In the genomic region with DNA sequence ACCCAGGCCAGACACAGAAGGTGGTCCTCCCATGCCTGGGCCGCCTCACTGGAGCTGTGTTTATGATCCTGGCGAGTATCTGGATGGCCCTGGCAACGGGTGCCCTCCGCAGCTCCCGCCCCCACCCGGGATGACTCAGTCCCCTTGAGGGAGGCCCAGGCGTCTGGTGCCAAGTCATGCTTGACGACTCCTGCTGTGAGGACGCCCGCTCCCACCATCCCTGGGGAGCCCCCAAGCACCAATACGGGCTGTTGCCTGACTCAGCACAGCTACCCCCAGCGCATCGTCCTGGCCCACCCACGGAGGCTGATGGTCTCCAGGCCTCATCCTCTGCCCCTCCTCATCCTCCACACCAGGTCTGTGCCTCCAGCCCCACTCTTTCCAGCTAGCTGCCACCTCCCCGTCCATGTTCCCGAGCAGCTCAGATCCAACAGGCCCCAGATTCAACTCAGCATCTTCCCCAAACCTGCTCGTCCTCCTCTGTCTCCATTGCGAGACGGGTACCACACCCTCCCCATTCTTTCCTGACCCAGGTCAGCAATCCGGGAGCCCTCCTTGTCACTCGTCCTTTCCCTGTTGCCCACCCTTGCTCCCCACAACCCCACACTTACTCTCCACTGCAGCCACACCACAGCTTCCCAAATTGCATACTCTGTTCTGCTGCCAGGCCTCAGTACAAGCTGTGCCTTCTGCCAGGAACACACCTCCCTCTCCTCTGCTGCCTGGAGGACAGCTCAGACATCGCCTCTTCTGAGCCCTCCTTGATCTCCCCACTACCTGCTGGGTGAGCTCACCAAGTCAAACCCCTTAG, we compare ENCODE assay signal across 8 cellular contexts. TPM values are rescaled to one million over a fixed set of nuclear protein-coding genes. Genes with fewer than 3 reads are reported as not detected.
DNase-seq lines count a peak whose midpoint lies in the region; ATAC-seq and FAIRE-seq lines count a peak whose summit lies in the region.

No MANE protein-coding gene starts in this region.

- H3K9me3 ChIP-seq in small intestine (ENCODE audit: control insufficient read depth, low read depth): no peaks in the 10 kb centered on the region

- H3K4me1 ChIP-seq in small intestine (ENCODE audit: control insufficient read depth in 2 of 2, insufficient read depth in 1 of 2, low read depth in 1 of 2, low read length in 1 of 2): peaks cover 6 to 7% of the 10 kb centered on the region in 2 donors

- no peak for ATAC-seq in HG03045 (IDR thresholded peaks at IDR 0.05; ENCODE audit: unreplicated experiment)

- FAIRE-seq in small intestine (lab: Jason Lieb, UNC): no peak

- peaks cover 0 to 2% of the 10 kb centered on the region in 2 donors for H3K36me3 ChIP-seq in small intestine (ENCODE audit: control insufficient read depth in 2 of 2, insufficient read depth in 2 of 2, low read length in 2 of 2)

- intact Hi-C loops in head of caudate nucleus (cut with DNase I): no loop called here

- peak; percentile 66 for DNase-seq in CD1c-positive myeloid dendritic cell (ENCODE audit: extremely low spot score)
- peak in 60 of 76 experiments; percentile 2 to 82 (median 50) for DNase-seq in HUDEP-2 (lab: John Stamatoyannopoulos, UW; ENCODE audit: unreplicated experiment in 76 of 76)
- peak; percentile 22 to 30 for DNase-seq in activated CD4-positive, alpha-beta T cell treated with anti-CD3 and anti-CD28 coated beads, Interleukin-2, amount 50 U/mL, for 48 hours
- peak in 39 of 42 donors; percentile 38 to 85 (median 65) for DNase-seq in head of caudate nucleus
- DNase-seq in stimulated activated CD4-positive, alpha-beta T cell treated with anti-CD3 and anti-CD28 coated beads, Interleukin-1b, Interleukin-23, amount 100 ng/mL, for 48 hours: peak; percentile 37
- DNase-seq in small intestine: no peak
- no peak for DNase-seq in GDM1 (lab: John Stamatoyannopoulos, UW)

- H3K27ac ChIP-seq in small intestine (ENCODE audit: low read depth in 1 of 2, low read length in 1 of 2): peak overlapping the region in 1 of 2 donors; percentile 48

- H3K4me3 ChIP-seq in small intestine (ENCODE audit: low read depth in 1 of 2, low read length in 2 of 2): no peak overlapping the region

- WGBS in small intestine, 3 donors: 60 to 67% (median 63%) methylated on average over 21 to 22 of the region's 22 CpGs

- H3K27me3 ChIP-seq in small intestine (ENCODE audit: control insufficient read depth in 2 of 2, insufficient read depth in 2 of 2, low read length in 2 of 2): no peaks in the 10 kb centered on the region

RNA-seq across cellular contexts. Expression of a gene that starts 2.6 kb away (rescaled TPM):
- polyA plus RNA-seq in small intestine: 1 to 10 TPM in 2 of 3 donors, under 1 TPM in 1; 0.22 to 3.9 (median 2.4) TPM

RNA-seq across cellular contexts. Expression of a gene that starts 26.0 kb away (rescaled TPM):
- 1 to 10 TPM in 2 of 3 donors, not detected in 1; 2.2 to 3.2 TPM for polyA plus RNA-seq in small intestine

RNA-seq across cellular contexts. Expression of a gene that starts 44.2 kb away (rescaled TPM):
- 10 to 100 TPM; 14.9 to 26.4 (median 15.9) TPM for polyA plus RNA-seq in small intestine

Comparison
In these comparisons a context has a peak if more than half of its experiments do, and no peak if none do; other contexts are left out.
1. DNase-seq: peak in CD1c-positive myeloid dendritic cell (single experiment), HUDEP-2 (60 of 76), activated CD4-positive, alpha-beta T cell treated with anti-CD3 and anti-CD28 coated beads, Interleukin-2, amount 50 U/mL, for 48 hours (2 of 2), head of caudate nucleus (39 of 42) and stimulated activated CD4-positive, alpha-beta T cell treated with anti-CD3 and anti-CD28 coated beads, Interleukin-1b, Interleukin-23, amount 100 ng/mL, for 48 hours (single experiment); none in small intestine (single experiment) and GDM1 (single experiment).